8 cellular contexts compared by ENCODE assay signal in the genomic region with DNA sequence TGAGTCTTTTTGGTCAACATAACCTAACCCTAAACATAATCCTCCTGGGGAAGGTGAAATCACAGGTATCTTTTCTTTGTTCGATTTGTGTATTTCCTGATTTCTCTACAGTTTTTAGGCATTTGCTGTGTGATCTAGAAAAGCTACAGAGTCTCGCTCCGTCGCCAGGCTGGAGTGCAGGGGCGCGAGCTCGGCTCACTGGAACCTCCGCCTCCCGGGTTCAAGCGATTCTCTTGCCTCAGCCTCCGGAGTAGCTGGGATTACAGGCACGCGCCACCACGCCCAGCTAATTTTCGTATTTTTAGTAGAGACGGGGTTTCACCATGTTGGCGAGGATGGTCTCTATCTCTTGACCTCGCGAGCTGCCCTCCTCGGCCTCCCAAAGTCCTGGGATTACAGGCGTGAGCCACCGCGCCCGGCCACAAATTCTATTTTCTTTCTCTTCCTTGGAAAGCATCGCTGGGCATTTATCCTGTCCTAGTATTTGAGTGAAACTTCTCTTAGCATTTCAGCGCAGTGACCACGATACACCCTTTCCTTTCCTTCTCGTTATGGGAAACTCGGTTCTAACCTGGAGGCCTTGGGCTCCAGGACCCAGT. TPM values are rescaled to one million over a fixed set of nuclear protein-coding genes. Genes with fewer than 3 reads are reported as not detected.
DNase-seq lines count a peak whose midpoint lies in the region; ATAC-seq and TF ChIP-seq lines count a peak whose summit lies in the region.
"Not testable (repeated sequence)": the region's sequence is repeated elsewhere in the genome, so short reads cannot be mapped to it uniquely, and the experiment has no call there.

No MANE protein-coding gene starts in this region.

- H3K36me3 ChIP-seq in Caco-2 (ENCODE audit: control insufficient read depth, insufficient read depth, low read length); Loucy (ENCODE audit: insufficient read depth, low read length); body of pancreas (replicated peaks in 1 of 2; ENCODE audit: insufficient read depth in 1 of 2, low read depth in 2 of 2); fibroblast of lung (ENCODE audit: control insufficient read depth, insufficient read depth, low read length); ovary; thyroid gland: not testable (repeated sequence)
- H3K36me3 ChIP-seq in right lobe of liver: peaks cover 0 to 10% (median 4%) of the 10 kb centered on the region in 4 donors

- BruUV-seq in Caco-2 (replicated peaks; lab: Mats Ljungman, UMichigan): TSS peak; percentile 72

- peak overlapping the region; percentile 98 for H3K4me3 Mint-ChIP-seq in Caco-2 (ENCODE audit: unreplicated experiment)
- H3K4me3 Mint-ChIP-seq in activated CD4-positive, alpha-beta T cell treated with anti-CD3 and anti-CD28 coated beads, Interleukin-2, amount 10 ng/mL, durations not matched to agents 24 days and 14 days: peak overlapping the region; percentile 90

- H3K27me3 Mint-ChIP-seq in Caco-2 (ENCODE audit: insufficient read depth, unreplicated experiment); activated CD4-positive, alpha-beta T cell treated with anti-CD3 and anti-CD28 coated beads, Interleukin-2, amount 10 ng/mL, durations not matched to agents 24 days and 14 days: not testable (repeated sequence)

- H2AFZ ChIP-seq in Loucy (ENCODE audit: low read length) (peak overlapping the region; percentile 94), fibroblast of lung (ENCODE audit: low read length) (peak overlapping the region; percentile 96)

- not testable (repeated sequence) for TF ChIP-seq POLR2A in body of pancreas (IDR thresholded peaks at IDR 0.05); right lobe of liver (IDR thresholded peaks at IDR 0.05); ovary (IDR thresholded peaks at IDR 0.05); thyroid gland (IDR thresholded peaks at IDR 0.05)

- H3K9me2 ChIP-seq in Loucy (replicated peaks; ENCODE audit: low read depth, low read length): not testable (repeated sequence)

- H3K4me1 ChIP-seq in Caco-2; fibroblast of lung (ENCODE audit: control insufficient read depth, extremely low read depth, insufficient read depth, low read length); right lobe of liver; ovary (ENCODE audit: insufficient read depth); thyroid gland: not testable (repeated sequence)
- peaks cover 11% of the 10 kb centered on the region for H3K4me1 ChIP-seq in Loucy (ENCODE audit: insufficient read depth, low read length, poor library complexity, severe bottlenecking)
- peaks cover 15% of the 10 kb centered on the region for H3K4me1 ChIP-seq in body of pancreas

- H3K27ac ChIP-seq in body of pancreas (peak overlapping the region in 3 of 4 donors; percentile 70 to 86 (median 79)), fibroblast of lung (ENCODE audit: insufficient read depth, low read length) (peak overlapping the region; percentile 87), right lobe of liver (peak overlapping the region; percentile 65 to 81 (median 66)), ovary (peak overlapping the region in 1 of 2 donors; percentile 60), thyroid gland (peak overlapping the region in 2 of 3 donors; percentile 66 to 75)

- not testable (repeated sequence) for H3K9me3 ChIP-seq in Caco-2; Loucy (ENCODE audit: insufficient read depth, low read depth, low read length); body of pancreas; fibroblast of lung (ENCODE audit: control insufficient read depth, insufficient read depth, low read depth, low read length); right lobe of liver; ovary; thyroid gland

- H3K4me2 ChIP-seq in Loucy (ENCODE audit: low read depth, low read length, poor library complexity, severe bottlenecking) (peak overlapping the region; percentile 88), fibroblast of lung (ENCODE audit: extremely low read depth, insufficient read depth, low read length) (peak overlapping the region; percentile 75)

- not testable (repeated sequence) for DNase-seq in Caco-2; activated CD4-positive, alpha-beta T cell treated with anti-CD3 and anti-CD28 coated beads, Interleukin-2, amount 10 ng/mL, durations not matched to agents 24 days and 14 days; body of pancreas; fibroblast of lung (ENCODE audit: low read depth in 2 of 2); right lobe of liver
- peak in 2 of 5 donors; percentile 17 to 34 for DNase-seq in ovary
- DNase-seq in thyroid gland: peak in 1 of 2 donors; percentile 5

- 53 to 58% methylated on average over 29 of the region's 29 CpGs for WGBS in body of pancreas, 2 donors
- 62% methylated on average over 27 of the region's 29 CpGs for WGBS in right lobe of liver (ENCODE audit: insufficient coverage, low coverage, low lambda C conversion rate, missing lambda C conversion rate)
- WGBS in ovary, 3 donors: 58 to 73% (median 63%) methylated on average over 29 of the region's 29 CpGs
- 45 to 63% methylated on average over 29 of the region's 29 CpGs for WGBS in thyroid gland, 2 donors

- TF ChIP-seq CTCF in Caco-2 (IDR thresholded peaks at IDR 0.05; ENCODE audit: insufficient read depth in 1 of 2, low read depth in 1 of 2, low read length in 1 of 2, severe bottlenecking in 1 of 2, unreplicated experiment in 1 of 2); Loucy (conservative IDR thresholded peaks at IDR 0.05; ENCODE audit: low read length); body of pancreas (IDR thresholded peaks at IDR 0.05); fibroblast of lung (conservative IDR thresholded peaks at IDR 0.05 in 1 of 2, IDR thresholded peaks at IDR 0.05 in 1 of 2; ENCODE audit: low read depth in 1 of 2, low read length in 2 of 2); right lobe of liver (IDR thresholded peaks at IDR 0.05); ovary (IDR thresholded peaks at IDR 0.05); thyroid gland (IDR thresholded peaks at IDR 0.05): not testable (repeated sequence)

- TF ChIP-seq EP300 in ovary (IDR thresholded peaks at IDR 0.05): not testable (repeated sequence)

- H3K4me1 Mint-ChIP-seq in Caco-2 (ENCODE audit: low read depth, unreplicated experiment): not testable (repeated sequence)
- peaks cover 17% of the 10 kb centered on the region for H3K4me1 Mint-ChIP-seq in activated CD4-positive, alpha-beta T cell treated with anti-CD3 and anti-CD28 coated beads, Interleukin-2, amount 10 ng/mL, durations not matched to agents 24 days and 14 days

- POLR2A ChIA-PET in Caco-2 (lab: Charles Lee): not testable (repeated sequence)

- peaks cover 12% of the 10 kb centered on the region for H4K20me1 ChIP-seq in Loucy (ENCODE audit: insufficient read depth, low read length, poor library complexity, severe bottlenecking)
- not testable (repeated sequence) for H4K20me1 ChIP-seq in fibroblast of lung (ENCODE audit: control insufficient read depth, extremely low read depth, insufficient read depth, low read length)

- peaks cover 43% of the 10 kb centered on the region for H3K36me3 Mint-ChIP-seq in Caco-2 (ENCODE audit: insufficient read depth, unreplicated experiment)
- H3K36me3 Mint-ChIP-seq in activated CD4-positive, alpha-beta T cell treated with anti-CD3 and anti-CD28 coated beads, Interleukin-2, amount 10 ng/mL, durations not matched to agents 24 days and 14 days (ENCODE audit: low read depth): peaks cover 32% of the 10 kb centered on the region

- H3K79me2 ChIP-seq in Loucy (ENCODE audit: insufficient read depth, low read length): peaks cover 41% of the 10 kb centered on the region
- peaks cover 15% of the 10 kb centered on the region for H3K79me2 ChIP-seq in fibroblast of lung (ENCODE audit: control insufficient read depth, insufficient read depth, low read length)

- intact Hi-C loops in Caco-2 (cut with micrococcal nuclease; ENCODE audit: unreplicated experiment): loop anchor here (1.0 kb wide), 1 partner anchor 22 kb away; no protein-coding TSS in a partner anchor
- intact Hi-C loops in activated CD4-positive, alpha-beta T cell treated with anti-CD3 and anti-CD28 coated beads, Interleukin-2, amount 10 ng/mL, durations not matched to agents 24 days and 14 days (cut with micrococcal nuclease): loop anchor here (1.0 kb wide), 1 partner anchor 22 kb away; no protein-coding TSS in a partner anchor
- intact Hi-C loops in body of pancreas (cut with DNase I); right lobe of liver (cut with DNase I); ovary (cut with DNase I); thyroid gland (cut with DNase I): not testable (repeated sequence)

- peak overlapping the region; percentile 84 for H3K27ac Mint-ChIP-seq in Caco-2 (ENCODE audit: unreplicated experiment)
- H3K27ac Mint-ChIP-seq in activated CD4-positive, alpha-beta T cell treated with anti-CD3 and anti-CD28 coated beads, Interleukin-2, amount 10 ng/mL, durations not matched to agents 24 days and 14 days: peak overlapping the region; percentile 91

- ATAC-seq in body of pancreas, right lobe of liver: not testable (repeated sequence)

- not testable (repeated sequence) for H3K9me3 Mint-ChIP-seq in Caco-2 (ENCODE audit: unreplicated experiment); activated CD4-positive, alpha-beta T cell treated with anti-CD3 and anti-CD28 coated beads, Interleukin-2, amount 10 ng/mL, durations not matched to agents 24 days and 14 days

- not testable (repeated sequence) for H3F3A ChIP-seq in Loucy (ENCODE audit: low read depth)

- H3K4me3 ChIP-seq in Caco-2 (ENCODE audit: low read depth, low read length): not testable (repeated sequence)
- peak overlapping the region; percentile 78 for H3K4me3 ChIP-seq in Loucy (ENCODE audit: low read length, poor library complexity, severe bottlenecking)
- peak overlapping the region in 1 of 2 donors; percentile 69 for H3K4me3 ChIP-seq in body of pancreas
- H3K4me3 ChIP-seq in fibroblast of lung (replicated peaks in 1 of 4; ENCODE audit: control extremely low read depth in 1 of 4, insufficient read depth in 1 of 4, low read depth in 3 of 4, low read length in 4 of 4): peak overlapping the region; percentile 76 to 92 (median 86)
- H3K4me3 ChIP-seq in right lobe of liver: peak overlapping the region; percentile 82 to 98 (median 87)
- peak overlapping the region; percentile 95 for H3K4me3 ChIP-seq in ovary
- peak overlapping the region in 2 of 3 donors; percentile 10 to 81 for H3K4me3 ChIP-seq in thyroid gland (replicated peaks in 1 of 3)

- peak overlapping the region; percentile 87 for H3K9ac ChIP-seq in Loucy (ENCODE audit: low read depth, low read length, poor library complexity, severe bottlenecking)
- peak overlapping the region; percentile 94 for H3K9ac ChIP-seq in fibroblast of lung (ENCODE audit: insufficient read depth, low read length)

- H3K27me3 ChIP-seq in Caco-2 (replicated peaks; ENCODE audit: control insufficient read depth, insufficient read depth, low read length); Loucy (ENCODE audit: insufficient read depth, low read length, poor library complexity, severe bottlenecking); body of pancreas; fibroblast of lung (ENCODE audit: control insufficient read depth, insufficient read depth, low read length); right lobe of liver; ovary; thyroid gland: not testable (repeated sequence)

- CTCF ChIA-PET in Caco-2 (lab: Charles Lee): not testable (repeated sequence)

RNA-seq across cellular contexts. Expression of a gene that starts 22.2 kb away (rescaled TPM):
- 26.1 and 30.4 TPM in 2 replicates for total RNA-seq in Caco-2 (2022)
- 17.9 and 22.8 TPM in 2 replicates for total RNA-seq in activated CD4-positive, alpha-beta T cell treated with anti-CD3 and anti-CD28 coated beads, Interleukin-2, amount 10 ng/mL, durations not matched to agents 24 days and 14 days
- total RNA-seq in body of pancreas: 10 to 100 TPM; 13.0 to 22.7 TPM
- total RNA-seq in fibroblast of lung: 17.8 and 19.0 TPM in 2 replicates
- 10.9 and 15.9 TPM in 2 replicates for polyA plus RNA-seq in fibroblast of lung
- 7.4 and 10.6 TPM in 2 replicates for polyA plus RNA-seq in fibroblast of lung (2012)
- 1.2 and 3.0 TPM in 2 replicates for polyA minus RNA-seq in fibroblast of lung (ENCODE audit: low replicate concordance)
- total RNA-seq in right lobe of liver: 10 to 100 TPM in 4 of 6 experiments, 1 to 10 TPM in 2; 5.4 to 11.1 (median 10.5) TPM
- 10 to 100 TPM; 17.0 to 33.7 (median 29.0) TPM for total RNA-seq in ovary
- polyA plus RNA-seq in ovary: 10 to 100 TPM; 14.1 to 14.9 TPM
- 10 to 100 TPM; 29.2 to 43.9 (median 31.4) TPM for total RNA-seq in thyroid gland

RNA-seq across cellular contexts. Expression of a gene that starts 24.9 kb away (rescaled TPM):
- total RNA-seq in Caco-2 (2022) (0.45 TPM in 1 of 2 replicates, not detected in the other), body of pancreas (not detected), fibroblast of lung (0.51 and 0.66 TPM in 2 replicates), right lobe of liver (under 1 TPM in 4 of 6 experiments, not detected in 2; 0.09 to 0.22 (median 0.14) TPM), ovary (10 to 100 TPM in 1 of 7 donors, 1 to 10 TPM in 1, under 1 TPM in 3, not detected in 2; 0.28 to 14.7 (median 0.79) TPM), thyroid gland (1 to 10 TPM in 1 of 4 donors, under 1 TPM in 2, not detected in 1; 0.21 to 2.6 (median 0.27) TPM)
- total RNA-seq in activated CD4-positive, alpha-beta T cell treated with anti-CD3 and anti-CD28 coated beads, Interleukin-2, amount 10 ng/mL, durations not matched to agents 24 days and 14 days: 0.58 and 0.59 TPM in 2 replicates
- polyA plus RNA-seq in fibroblast of lung (0.02 TPM in 1 of 2 replicates, not detected in the other), ovary (under 1 TPM; 0.07 to 0.19 TPM)
- 0.05 TPM in 1 of 2 replicates, not detected in the other for polyA plus RNA-seq in fibroblast of lung (2012)
- 1.8 TPM in 1 of 2 replicates, not detected in the other for polyA minus RNA-seq in fibroblast of lung (ENCODE audit: low replicate concordance)
